Comparison of ENCODE assay signal across 24 cellular contexts in genomic region chr19:40785526-40785925, GRCh38. TPM values are rescaled to one million over a fixed set of nuclear protein-coding genes. Genes with fewer than 3 reads are reported as not detected.
A peak's percentile ranks its signal among the peaks of the same experiment; 100 is the strongest.
DNase-seq lines count a peak whose midpoint lies in the region; ATAC-seq, FAIRE-seq and TF ChIP-seq lines count a peak whose summit lies in the region.
"Had no signal": no experiment of that assay in that cellular context is flagged by ENCODE, and none has a peak within 500 bp of the region (broad histone marks: within the 10 kb centered on the region; RNA-seq: fewer than 3 reads in every experiment).

No MANE protein-coding gene starts in this region.

- peak; percentile 76 to 79 for ATAC-seq in natural killer cell treated with Interleukin-12 subunit alpha and Interleukin-12 subunit beta and Interleukin-15 and Interleukin-18, amount 100 ng/mL, for 72 hours
- no peak for ATAC-seq in natural killer cell
- ATAC-seq: GM12878, heart right ventricle had no signal

- no peak overlapping the region for H2AFZ ChIP-seq in H1 (ENCODE audit: low read length)

- H3K36me3 ChIP-seq in H1 (ENCODE audit: control insufficient read depth in 2 of 4, insufficient read depth in 4 of 4, low read length in 3 of 4) = no peaks in the 10 kb centered on the region
- H3K36me3 ChIP-seq: breast epithelium had no signal

- no peak overlapping the region for H2BK5ac ChIP-seq in H1 (ENCODE audit: low read depth, low read length)

- H3K23ac ChIP-seq in H1 (ENCODE audit: insufficient read length) = no peak overlapping the region

- H3K36me3 Mint-ChIP-seq in natural killer cell treated with Interleukin-12 subunit alpha and Interleukin-12 subunit beta and Interleukin-15 and Interleukin-18, amount 100 ng/mL, for 72 hours = peaks cover 22% of the 10 kb centered on the region
- H3K36me3 Mint-ChIP-seq in natural killer cell = no peaks in the 10 kb centered on the region
- H3K36me3 Mint-ChIP-seq in nephron progenitor cell (ENCODE audit: low read depth) = no peaks in the 10 kb centered on the region
- H3K36me3 Mint-ChIP-seq in glutamatergic neuron (ENCODE audit: unreplicated experiment) = no peaks in the 10 kb centered on the region

- H4K20me1 ChIP-seq in H1 (replicated peaks in 1 of 2; ENCODE audit: control insufficient read depth in 1 of 2, insufficient read depth in 2 of 2, low read length in 2 of 2) = no peaks in the 10 kb centered on the region

- H3K9me3 ChIP-seq in H1 (ENCODE audit: insufficient read depth in 2 of 2, low read depth in 1 of 2, low read length in 1 of 2) = no peaks in the 10 kb centered on the region
- H3K9me3 ChIP-seq: breast epithelium, heart right ventricle, testis had no signal

- H3K79me2 ChIP-seq in H1 (ENCODE audit: control insufficient read depth in 1 of 2, insufficient read depth in 2 of 2, low read length in 2 of 2) = no peaks in the 10 kb centered on the region

- no peak overlapping the region for H2BK12ac ChIP-seq in H1 (ENCODE audit: low read depth, low read length)

- POLR2A ChIA-PET in H1 (lab: Charles Lee; ENCODE audit: partially characterized antibody) = interaction anchor here (1.3 to 4.0 kb wide), 5 partner anchors 8 to 36 kb away, joined by 3 to 22 read pairs (median 8); partner anchors contain the start of genes EGLN2 and RAB4B

- no peaks in the 10 kb centered on the region for H3K23me2 ChIP-seq in H1 (ENCODE audit: low read depth, low read length)

- H4K91ac ChIP-seq in H1 (replicated peaks; ENCODE audit: insufficient read length, low read length) = no peak overlapping the region

- no peak overlapping the region for H2BK120ac ChIP-seq in H1 (replicated peaks; ENCODE audit: low read depth, low read length)

- no peak for TF ChIP-seq RAD21 in H1 (IDR thresholded peaks at IDR 0.05 in 1 of 2, conservative IDR thresholded peaks at IDR 0.05 in 1 of 2; ENCODE audit: low read depth in 2 of 2, low read length in 2 of 2)

- no peaks in the 10 kb centered on the region for H3K9me3 Mint-ChIP-seq in natural killer cell treated with Interleukin-12 subunit alpha and Interleukin-12 subunit beta and Interleukin-15 and Interleukin-18, amount 100 ng/mL, for 72 hours
- H3K9me3 Mint-ChIP-seq in natural killer cell (no peaks in the 10 kb centered on the region), nephron progenitor cell (no peaks in the 10 kb centered on the region), glutamatergic neuron (ENCODE audit: unreplicated experiment) (peaks cover 3% of the 10 kb centered on the region)
- H3K9me3 Mint-ChIP-seq: CD14-positive monocyte had no signal

- H3K4me3 ChIP-seq in H1 (ENCODE audit: extremely low read depth in 1 of 4, insufficient read depth in 2 of 4, low read depth in 3 of 4, low read length in 4 of 4) = no peak overlapping the region
- H3K4me3 ChIP-seq: breast epithelium, GM12878, heart right ventricle, testis had no signal

- no peaks in the 10 kb centered on the region for H3K27me3 ChIP-seq in H1 (replicated peaks in 1 of 4; ENCODE audit: control insufficient read depth in 3 of 4, extremely low read depth in 1 of 4, insufficient read depth in 3 of 4, low read length in 3 of 4)
- H3K27me3 ChIP-seq: breast epithelium, heart right ventricle, testis had no signal

- H3K27ac Mint-ChIP-seq in natural killer cell treated with Interleukin-12 subunit alpha and Interleukin-12 subunit beta and Interleukin-15 and Interleukin-18, amount 100 ng/mL, for 72 hours = peak overlapping the region; percentile 56 to 80
- H3K27ac Mint-ChIP-seq in natural killer cell (peak overlapping the region in 1 of 2 donors; percentile 51), nephron progenitor cell (no peak overlapping the region), glutamatergic neuron (ENCODE audit: unreplicated experiment) (no peak overlapping the region)

- no peak for TF ChIP-seq CTCF in natural killer cell (IDR thresholded peaks at IDR 0.05)
- TF ChIP-seq CTCF in H1 (IDR thresholded peaks at IDR 0.05; ENCODE audit: control extremely low read depth in 1 of 3, insufficient read depth in 1 of 3, low read depth in 1 of 3, low read length in 3 of 3) = no peak
- no peak for TF ChIP-seq CTCF in nephron progenitor cell (IDR thresholded peaks at IDR 0.05)
- no peak for TF ChIP-seq CTCF in glutamatergic neuron (IDR thresholded peaks at IDR 0.05; ENCODE audit: partially characterized antibody, unreplicated experiment)

- no peak overlapping the region for H3K18ac ChIP-seq in H1 (ENCODE audit: extremely low read depth, low read length)

- no peak overlapping the region for H3K4me2 ChIP-seq in H1 (ENCODE audit: insufficient read depth in 1 of 2, low read depth in 2 of 2, low read length in 2 of 2)

- TF ChIP-seq POLR2A in H1 (IDR thresholded peaks at IDR 0.05; ENCODE audit: control extremely low read depth in 1 of 2, low read depth in 2 of 2, low read length in 2 of 2) = no peak

- WGBS in H1 (ENCODE audit: extremely low coverage in 1 of 2, insufficient coverage in 1 of 2, insufficient read length in 1 of 2, insufficient replicate concordance in 2 of 2, low coverage in 1 of 2, low lambda C conversion rate in 2 of 2, missing lambda C conversion rate in 1 of 2), 2 experiments = 91% methylated on average over 1 of the region's 1 CpG; no CpG with 5 or more reads in 1 of the 2 experiments

- no peak overlapping the region for H2BK20ac ChIP-seq in H1 (ENCODE audit: low read length)

- intact Hi-C loops in natural killer cell (cut with micrococcal nuclease) = no loop called here

- no peak overlapping the region for H2AK5ac ChIP-seq in H1 (ENCODE audit: low read depth, low read length)

- no peaks in the 10 kb centered on the region for H3K79me1 ChIP-seq in H1 (ENCODE audit: low read depth, low read length)

- no peak for FAIRE-seq in H1 (lab: Jason Lieb, UNC)
- FAIRE-seq: endothelial cell of umbilical vein, GM12878, H54, TTC549 had no signal

- H4K8ac ChIP-seq in H1 (ENCODE audit: extremely low read depth, insufficient read depth, low read length) = no peak overlapping the region

- CTCF ChIA-PET in H1 (lab: Charles Lee; ENCODE audit: partially characterized antibody) = interaction anchor here (1.9 kb wide), 1 partner anchor 13 kb away, joined by 6 read pairs; the partner anchor contains the start of gene EGLN2

- H3K27ac ChIP-seq in H1 (ENCODE audit: low read depth, low read length) = 0 out of 2 replicates have a peak overlapping the region, but pooled peaks have one; percentile 45
- H3K27ac ChIP-seq: breast epithelium, heart right ventricle, testis had no signal

- no peak for DNase-seq in natural killer cell treated with Interleukin-12 subunit alpha and Interleukin-12 subunit beta and Interleukin-15 and Interleukin-18, amount 100 ng/mL, for 72 hours (ENCODE audit: low spot score)
- DNase-seq in natural killer cell = no peak
- no peak for DNase-seq in H1 (ENCODE audit: low read depth in 1 of 2, low spot score in 2 of 2)
- no peak for DNase-seq in nephron progenitor cell
- no peak for DNase-seq in NCI-H748 treated with DMSO at 0.1 percent for 48 hours (lab: John Stamatoyannopoulos, UW)
- no peak for DNase-seq in glutamatergic neuron
- DNase-seq: cortex of kidney; DMS 273 treated with DMSO at 0.1 percent for 48 hours; heart right ventricle; NCI-H1048; NCI-H2029; NCI-H446; NK-92 treated with Interleukin-12 subunit alpha and Interleukin-12 subunit beta, amount 100 ng/mL, for 24 hours; occipital lobe; retina; stimulated activated CD8-positive, alpha-beta memory T cell treated with anti-CD3 and anti-CD28 coated beads, Interleukin-4, amount 100 ng/mL, for 48 hours; testis had no signal

- H3K4me1 Mint-ChIP-seq in natural killer cell treated with Interleukin-12 subunit alpha and Interleukin-12 subunit beta and Interleukin-15 and Interleukin-18, amount 100 ng/mL, for 72 hours (ENCODE audit: low read depth in 2 of 2) = peaks cover 34 to 38% of the 10 kb centered on the region in 2 donors
- peaks cover 3 to 22% of the 10 kb centered on the region in 2 donors for H3K4me1 Mint-ChIP-seq in natural killer cell
- H3K4me1 Mint-ChIP-seq in nephron progenitor cell = peaks cover 38% of the 10 kb centered on the region
- no peaks in the 10 kb centered on the region for H3K4me1 Mint-ChIP-seq in glutamatergic neuron (ENCODE audit: low read depth, unreplicated experiment)

- H3K14ac ChIP-seq in H1 (ENCODE audit: insufficient read length) = no peak overlapping the region

- TF ChIP-seq EP300 in H1 (IDR thresholded peaks at IDR 0.05; ENCODE audit: borderline replicate concordance in 1 of 2, low read depth in 2 of 2, low read length in 2 of 2) = no peak

- H3K27me3 Mint-ChIP-seq in natural killer cell treated with Interleukin-12 subunit alpha and Interleukin-12 subunit beta and Interleukin-15 and Interleukin-18, amount 100 ng/mL, for 72 hours = no peaks in the 10 kb centered on the region
- H3K27me3 Mint-ChIP-seq in natural killer cell (ENCODE audit: low read depth in 2 of 2) (no peaks in the 10 kb centered on the region), nephron progenitor cell (ENCODE audit: low read depth, poor library complexity) (peaks cover 3% of the 10 kb centered on the region), glutamatergic neuron (ENCODE audit: unreplicated experiment) (peaks cover 5% of the 10 kb centered on the region)

- H2BK15ac ChIP-seq in H1 (ENCODE audit: low read length) = 0 out of 2 replicates have a peak overlapping the region, but pooled peaks have one; percentile 29

- no peak overlapping the region for H3K56ac ChIP-seq in H1 (replicated peaks; ENCODE audit: insufficient read length, low read depth, low read length)

- H3K4me1 ChIP-seq in H1 (replicated peaks in 1 of 4; ENCODE audit: control insufficient read depth in 3 of 4, insufficient read depth in 4 of 4, low read length in 3 of 4) = no peaks in the 10 kb centered on the region
- H3K4me1 ChIP-seq: breast epithelium, heart right ventricle, testis had no signal

- H3K9ac ChIP-seq in H1 (replicated peaks in 1 of 4; ENCODE audit: extremely low read depth in 1 of 4, low read depth in 3 of 4, low read length in 3 of 4) = peak overlapping the region in 1 of 4 experiments; percentile 37; a peak in 1 of 7 replicates

- H3K4ac ChIP-seq in H1 (replicated peaks; ENCODE audit: insufficient read length, low read depth, low read length) = no peak overlapping the region

- H3K4me3 Mint-ChIP-seq in natural killer cell treated with Interleukin-12 subunit alpha and Interleukin-12 subunit beta and Interleukin-15 and Interleukin-18, amount 100 ng/mL, for 72 hours = peak overlapping the region; percentile 6
- no peak overlapping the region for H3K4me3 Mint-ChIP-seq in natural killer cell
- no peak overlapping the region for H3K4me3 Mint-ChIP-seq in nephron progenitor cell
- no peak overlapping the region for H3K4me3 Mint-ChIP-seq in glutamatergic neuron (ENCODE audit: unreplicated experiment)
- H3K4me3 Mint-ChIP-seq: CD14-positive monocyte had no signal

- no peak overlapping the region for H4K5ac ChIP-seq in H1 (ENCODE audit: insufficient read length, low read depth, low read length)

RNA-seq across cellular contexts. Expression of gene RAB4B, which starts 7.5 kb away (rescaled TPM):
- total RNA-seq in natural killer cell treated with Interleukin-12 subunit alpha and Interleukin-12 subunit beta and Interleukin-15 and Interleukin-18, amount 100 ng/mL, for 72 hours = 100 to 1,000 TPM in 1 of 2 donors, 10 to 100 TPM in 1; 83.3 to 128 TPM
- 10 to 100 TPM; 97.8 to 99.8 (median 98.6) TPM for total RNA-seq in natural killer cell
- total RNA-seq in H1 (2021; fragmentation: NEBNext Ultra II Directional; extraction: Animal tissue kit (Norgen Biotek cat#: 25700)) = 15.8 and 15.9 TPM in 2 replicates
- 28.6 and 42.1 TPM in 2 replicates for polyA plus RNA-seq in H1 (2011; rRNA removed)
- polyA plus RNA-seq in H1 (2011; cell fraction: cytosol; rRNA removed) = 29.6 TPM
- polyA plus RNA-seq in H1 (2011; cell fraction: nucleus; rRNA removed) = 33.6 TPM
- 9.8 to 26.8 TPM (median 21.5 TPM) in 4 replicates for polyA plus RNA-seq in H1 (2012, experiment 1 of 2)
- 21.1 TPM for polyA plus RNA-seq in H1 (2012, experiment 2 of 2)
- 11.6 TPM for polyA plus RNA-seq in H1 (2013, experiment 1 of 2)
- polyA plus RNA-seq in H1 (2013, experiment 2 of 2) = 13.2 TPM
- 7.0 and 9.0 TPM in 2 replicates for polyA minus RNA-seq in H1 (2011; rRNA and poly(A)+ RNA removed)
- 8.1 TPM for polyA minus RNA-seq in H1 (2011; cell fraction: cytosol; rRNA and poly(A)+ RNA removed)
- 4.1 TPM for polyA minus RNA-seq in H1 (2011; cell fraction: nucleus; rRNA and poly(A)+ RNA removed)
- 43.2 TPM for total RNA-seq in glutamatergic neuron (ENCODE audit: unreplicated experiment)

RNA-seq across cellular contexts. Expression of gene MIA, which starts 10.2 kb away (rescaled TPM):
- total RNA-seq in natural killer cell treated with Interleukin-12 subunit alpha and Interleukin-12 subunit beta and Interleukin-15 and Interleukin-18, amount 100 ng/mL, for 72 hours = 1 to 10 TPM; 1.1 to 2.4 TPM
- total RNA-seq in natural killer cell (not detected), glutamatergic neuron (ENCODE audit: unreplicated experiment) (not detected)
- total RNA-seq in H1 (2021; fragmentation: NEBNext Ultra II Directional; extraction: Animal tissue kit (Norgen Biotek cat#: 25700)) = not detected in 2 replicates
- polyA plus RNA-seq in H1 (2011; rRNA removed) = not detected in 2 replicates
- polyA plus RNA-seq in H1 (2011; cell fraction: cytosol; rRNA removed) = not detected
- 1.3 TPM for polyA plus RNA-seq in H1 (2011; cell fraction: nucleus; rRNA removed)
- polyA plus RNA-seq in H1 (2012, experiment 1 of 2) = 0.56 TPM in 1 of 4 replicates, not detected in the others
- not detected for polyA plus RNA-seq in H1 (2012, experiment 2 of 2)
- 0.26 TPM for polyA plus RNA-seq in H1 (2013, experiment 1 of 2)
- 0.11 TPM for polyA plus RNA-seq in H1 (2013, experiment 2 of 2)
- polyA minus RNA-seq in H1 (2011; rRNA and poly(A)+ RNA removed) = not detected in 2 replicates
- polyA minus RNA-seq in H1 (2011; cell fraction: cytosol; rRNA and poly(A)+ RNA removed) = not detected
- polyA minus RNA-seq in H1 (2011; cell fraction: nucleus; rRNA and poly(A)+ RNA removed) = not detected
- total RNA-seq: endothelial cell of umbilical vein, occipital lobe had no signal
- polyA plus RNA-seq: AG04450, CD14-positive monocyte had no signal

RNA-seq across cellular contexts. Expression of gene EGLN2, which starts 13.5 kb away (rescaled TPM):
- total RNA-seq in natural killer cell treated with Interleukin-12 subunit alpha and Interleukin-12 subunit beta and Interleukin-15 and Interleukin-18, amount 100 ng/mL, for 72 hours = 100 to 1,000 TPM; 119 to 136 TPM
- total RNA-seq in natural killer cell (100 to 1,000 TPM; 104 to 156 (median 151) TPM), glutamatergic neuron (ENCODE audit: unreplicated experiment) (142 TPM)
- total RNA-seq in H1 (2021; fragmentation: NEBNext Ultra II Directional; extraction: Animal tissue kit (Norgen Biotek cat#: 25700)) = 101 and 103 TPM in 2 replicates
- 86.9 and 101 TPM in 2 replicates for polyA plus RNA-seq in H1 (2011; rRNA removed)
- 92.3 TPM for polyA plus RNA-seq in H1 (2011; cell fraction: cytosol; rRNA removed)
- polyA plus RNA-seq in H1 (2011; cell fraction: nucleus; rRNA removed) = 115 TPM
- 67.8 to 136 TPM (median 115 TPM) in 4 replicates for polyA plus RNA-seq in H1 (2012, experiment 1 of 2)
- 88.1 TPM for polyA plus RNA-seq in H1 (2012, experiment 2 of 2)
- polyA plus RNA-seq in H1 (2013, experiment 1 of 2) = 71.6 TPM
- 70.0 TPM for polyA plus RNA-seq in H1 (2013, experiment 2 of 2)
- polyA minus RNA-seq in H1 (2011; rRNA and poly(A)+ RNA removed) = 53.1 and 75.3 TPM in 2 replicates
- 54.2 TPM for polyA minus RNA-seq in H1 (2011; cell fraction: cytosol; rRNA and poly(A)+ RNA removed)
- 66.5 TPM for polyA minus RNA-seq in H1 (2011; cell fraction: nucleus; rRNA and poly(A)+ RNA removed)

RNA-seq across cellular contexts. Expression of gene SNRPA, which starts 34.5 kb away (rescaled TPM):
- total RNA-seq in natural killer cell treated with Interleukin-12 subunit alpha and Interleukin-12 subunit beta and Interleukin-15 and Interleukin-18, amount 100 ng/mL, for 72 hours = 100 to 1,000 TPM in 1 of 2 donors, 10 to 100 TPM in 1; 95.5 to 191 TPM
- total RNA-seq in natural killer cell (10 to 100 TPM; 56.2 to 65.9 (median 60.9) TPM), glutamatergic neuron (ENCODE audit: unreplicated experiment) (70.3 TPM)
- total RNA-seq in H1 (2021; fragmentation: NEBNext Ultra II Directional; extraction: Animal tissue kit (Norgen Biotek cat#: 25700)) = 201 and 220 TPM in 2 replicates
- 202 and 283 TPM in 2 replicates for polyA plus RNA-seq in H1 (2011; rRNA removed)
- polyA plus RNA-seq in H1 (2011; cell fraction: cytosol; rRNA removed) = 244 TPM
- polyA plus RNA-seq in H1 (2011; cell fraction: nucleus; rRNA removed) = 580 TPM
- polyA plus RNA-seq in H1 (2012, experiment 1 of 2) = 183 to 289 TPM (median 274 TPM) in 4 replicates
- polyA plus RNA-seq in H1 (2012, experiment 2 of 2) = 187 TPM
- polyA plus RNA-seq in H1 (2013, experiment 1 of 2) = 254 TPM
- polyA plus RNA-seq in H1 (2013, experiment 2 of 2) = 247 TPM
- polyA minus RNA-seq in H1 (2011; rRNA and poly(A)+ RNA removed) = 310 and 364 TPM in 2 replicates
- 247 TPM for polyA minus RNA-seq in H1 (2011; cell fraction: cytosol; rRNA and poly(A)+ RNA removed)
- 135 TPM for polyA minus RNA-seq in H1 (2011; cell fraction: nucleus; rRNA and poly(A)+ RNA removed)

RNA-seq across cellular contexts. Expression of gene ACTMAP, which starts 35.2 kb away (rescaled TPM):
- 10 to 100 TPM; 10.9 to 16.6 TPM for total RNA-seq in natural killer cell treated with Interleukin-12 subunit alpha and Interleukin-12 subunit beta and Interleukin-15 and Interleukin-18, amount 100 ng/mL, for 72 hours
- total RNA-seq in natural killer cell (1 to 10 TPM; 5.9 to 9.6 (median 8.2) TPM), glutamatergic neuron (ENCODE audit: unreplicated experiment) (20.7 TPM)
- 24.8 and 26.5 TPM in 2 replicates for total RNA-seq in H1 (2021; fragmentation: NEBNext Ultra II Directional; extraction: Animal tissue kit (Norgen Biotek cat#: 25700))
- polyA plus RNA-seq in H1 (2011; rRNA removed) = 24.1 and 30.3 TPM in 2 replicates
- 15.6 TPM for polyA plus RNA-seq in H1 (2011; cell fraction: cytosol; rRNA removed)
- polyA plus RNA-seq in H1 (2011; cell fraction: nucleus; rRNA removed) = 50.3 TPM
- polyA plus RNA-seq in H1 (2012, experiment 1 of 2) = 25.7 to 38.2 TPM (median 32.4 TPM) in 4 replicates
- polyA plus RNA-seq in H1 (2012, experiment 2 of 2) = 21.4 TPM
- 16.8 TPM for polyA plus RNA-seq in H1 (2013, experiment 1 of 2)
- 15.6 TPM for polyA plus RNA-seq in H1 (2013, experiment 2 of 2)
- polyA minus RNA-seq in H1 (2011; rRNA and poly(A)+ RNA removed) = 10.9 and 13.6 TPM in 2 replicates
- 18.9 TPM for polyA minus RNA-seq in H1 (2011; cell fraction: cytosol; rRNA and poly(A)+ RNA removed)
- polyA minus RNA-seq in H1 (2011; cell fraction: nucleus; rRNA and poly(A)+ RNA removed) = 10.9 TPM

Comparison
In these comparisons a context has a peak if more than half of its experiments do, and no peak if none do; other contexts are left out.
1. ATAC-seq: peak in natural killer cell treated with Interleukin-12 subunit alpha and Interleukin-12 subunit beta and Interleukin-15 and Interleukin-18, amount 100 ng/mL, for 72 hours (2 of 2); none in natural killer cell (0 of 3).
2. H3K27ac Mint-ChIP-seq: peak in natural killer cell treated with Interleukin-12 subunit alpha and Interleukin-12 subunit beta and Interleukin-15 and Interleukin-18, amount 100 ng/mL, for 72 hours (2 of 2); none in nephron progenitor cell (single experiment) and glutamatergic neuron (single experiment).